Comparison of ENCODE assay signal across 17 cellular contexts in the genomic region with DNA sequence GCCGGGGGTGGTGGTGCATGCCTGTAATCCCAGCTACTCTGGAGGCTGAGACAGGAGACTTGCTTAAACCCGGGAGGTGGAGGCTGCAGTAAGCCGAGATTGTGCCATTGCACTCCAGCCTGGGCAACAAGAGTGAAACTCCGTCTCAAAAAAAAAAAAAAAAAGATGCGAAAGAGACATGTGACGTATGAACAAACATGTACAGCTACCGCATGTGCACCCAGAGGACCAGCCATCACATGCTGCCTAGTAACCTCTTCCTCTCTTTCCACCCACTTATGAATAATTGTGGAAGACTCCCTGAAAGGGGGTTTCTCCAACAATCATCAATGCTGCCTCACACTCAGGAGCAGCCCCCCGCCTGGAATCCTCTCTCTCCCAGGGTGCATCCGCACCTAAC. TPM values are rescaled to one million over a fixed set of nuclear protein-coding genes. Genes with fewer than 3 reads are reported as not detected.
A peak's percentile ranks its signal among the peaks of the same experiment; 100 is the strongest.
DNase-seq lines count a peak whose midpoint lies in the region; ATAC-seq and TF ChIP-seq lines count a peak whose summit lies in the region.
"Had no signal": no experiment of that assay in that cellular context is flagged by ENCODE, and none has a peak within 500 bp of the region (broad histone marks: within the 10 kb centered on the region; RNA-seq: fewer than 3 reads in every experiment).

No MANE protein-coding gene starts in this region.

- TF ChIP-seq CTCF in GM23338 (conservative IDR thresholded peaks at IDR 0.05; ENCODE audit: low read depth in 2 of 2) (no peak), activated B cell treated with CpG ODN at 0.5 μM for 24 hours (IDR thresholded peaks at IDR 0.05) (no peak), stomach (IDR thresholded peaks at IDR 0.05) (no peak)

- H3K27ac Mint-ChIP-seq in GM23338 (no peak overlapping the region), activated B cell treated with CpG ODN at 0.5 μM for 24 hours (no peak overlapping the region), memory B cell (no peak overlapping the region)
- H3K27ac Mint-ChIP-seq in stimulated activated effector memory CD8-positive, alpha-beta T cell treated with anti-CD3 and anti-CD28 coated beads, Interleukin-12 subunit alpha, Interleukin-12 subunit beta, amount 100 ng/mL, for 72 hours = no peak overlapping the region
- no peak overlapping the region for H3K27ac Mint-ChIP-seq in natural killer cell treated with Interleukin-12 subunit alpha and Interleukin-12 subunit beta and Interleukin-15 and Interleukin-18, amount 100 ng/mL, for 72 hours

- no peaks in the 10 kb centered on the region for H3K9me2 ChIP-seq in GM23338 (ENCODE audit: insufficient read depth)

- no peaks in the 10 kb centered on the region for H3K27me3 ChIP-seq in GM23338 (ENCODE audit: insufficient read depth)
- peaks cover 0 to 4% (median 0%) of the 10 kb centered on the region in 3 donors for H3K27me3 ChIP-seq in stomach
- H3K27me3 ChIP-seq: SJCRH30 had no signal

- TF ChIP-seq EP300 in stomach (IDR thresholded peaks at IDR 0.05) = no peak

- H3K27me3 Mint-ChIP-seq in GM23338 (ENCODE audit: insufficient read depth, low read depth, poor library complexity) (peaks cover 3% of the 10 kb centered on the region), activated B cell treated with CpG ODN at 0.5 μM for 24 hours (peaks cover 4% of the 10 kb centered on the region), memory B cell (peaks cover 9% of the 10 kb centered on the region)
- no peaks in the 10 kb centered on the region for H3K27me3 Mint-ChIP-seq in natural killer cell treated with Interleukin-12 subunit alpha and Interleukin-12 subunit beta and Interleukin-15 and Interleukin-18, amount 100 ng/mL, for 72 hours
- H3K27me3 Mint-ChIP-seq: CD4-positive, alpha-beta memory T cell had no signal

- no peaks in the 10 kb centered on the region for H3K79me2 ChIP-seq in GM23338 (replicated peaks; ENCODE audit: insufficient read depth)

- no peak overlapping the region for H3K4me2 ChIP-seq in GM23338

- CTCF ChIA-PET in activated B cell treated with CpG ODN at 0.5 μM for 24 hours (lab: Charles Lee) = no interaction called here

- H3K9me3 ChIP-seq in stomach = no peaks in the 10 kb centered on the region
- H3K9me3 ChIP-seq: SJCRH30 had no signal

- H3K36me3 ChIP-seq in GM23338 (ENCODE audit: insufficient read depth) (no peaks in the 10 kb centered on the region), stomach (no peaks in the 10 kb centered on the region)
- H3K36me3 ChIP-seq: SJCRH30 had no signal

- H2AFZ ChIP-seq in GM23338 = no peak overlapping the region

- H3K4me3 ChIP-seq in GM23338 (no peak overlapping the region), stomach (no peak overlapping the region)
- H3K4me3 ChIP-seq: SJCRH30 had no signal

- H3K4me1 ChIP-seq in GM23338 (ENCODE audit: insufficient read depth) = peaks cover 19% of the 10 kb centered on the region
- H3K4me1 ChIP-seq in stomach = peaks cover 15 to 22% (median 20%) of the 10 kb centered on the region in 4 donors

- WGBS in stomach, 5 donors = 75 to 88% (median 79%) methylated on average over 8 to 9 of the region's 9 CpGs

- peak overlapping the region; percentile 13; the same call in 1 of the 3 replicates for H3K4me3 Mint-ChIP-seq in GM23338
- H3K4me3 Mint-ChIP-seq in activated B cell treated with CpG ODN at 0.5 μM for 24 hours = peak overlapping the region; percentile 59
- peak overlapping the region; percentile 45 for H3K4me3 Mint-ChIP-seq in memory B cell
- no peak overlapping the region for H3K4me3 Mint-ChIP-seq in stimulated activated effector memory CD8-positive, alpha-beta T cell treated with anti-CD3 and anti-CD28 coated beads, Interleukin-12 subunit alpha, Interleukin-12 subunit beta, amount 100 ng/mL, for 72 hours
- no peak overlapping the region for H3K4me3 Mint-ChIP-seq in natural killer cell treated with Interleukin-12 subunit alpha and Interleukin-12 subunit beta and Interleukin-15 and Interleukin-18, amount 100 ng/mL, for 72 hours
- H3K4me3 Mint-ChIP-seq: CD4-positive, alpha-beta memory T cell had no signal

- POLR2A ChIA-PET in activated B cell treated with CpG ODN at 0.5 μM for 24 hours (lab: Charles Lee) = interaction anchor here (0.7 to 1.5 kb wide), 3 partner anchors 51 to 258 kb away, joined by 3 to 6 read pairs (median 4); no protein-coding TSS in a partner anchor

- H3F3A ChIP-seq in GM23338 (replicated peaks; ENCODE audit: low read depth) = no peaks in the 10 kb centered on the region

- H3K4me1 Mint-ChIP-seq in GM23338 (peaks cover 31% of the 10 kb centered on the region), activated B cell treated with CpG ODN at 0.5 μM for 24 hours (peaks cover 34% of the 10 kb centered on the region), memory B cell (peaks cover 21% of the 10 kb centered on the region)
- peaks cover 13% of the 10 kb centered on the region for H3K4me1 Mint-ChIP-seq in stimulated activated effector memory CD8-positive, alpha-beta T cell treated with anti-CD3 and anti-CD28 coated beads, Interleukin-12 subunit alpha, Interleukin-12 subunit beta, amount 100 ng/mL, for 72 hours
- peaks cover 0 to 2% of the 10 kb centered on the region in 2 donors for H3K4me1 Mint-ChIP-seq in natural killer cell treated with Interleukin-12 subunit alpha and Interleukin-12 subunit beta and Interleukin-15 and Interleukin-18, amount 100 ng/mL, for 72 hours (ENCODE audit: low read depth in 2 of 2)

- no peak for DNase-seq in GM23338 (ENCODE audit: low spot score)
- no peak for DNase-seq in activated B cell treated with CpG ODN at 0.5 μM for 24 hours
- no peak for DNase-seq in memory B cell (ENCODE audit: low spot score in 2 of 2)
- peak; percentile 8 for DNase-seq in stomach
- no peak for DNase-seq in NCI-H187 (lab: John Stamatoyannopoulos, UW)
- DNase-seq in stimulated activated effector memory CD8-positive, alpha-beta T cell treated with anti-CD3 and anti-CD28 coated beads, Interleukin-12 subunit alpha, Interleukin-12 subunit beta, amount 100 ng/mL, for 72 hours (ENCODE audit: low spot score in 2 of 2) = no peak
- DNase-seq in natural killer cell treated with Interleukin-12 subunit alpha and Interleukin-12 subunit beta and Interleukin-15 and Interleukin-18, amount 100 ng/mL, for 72 hours (ENCODE audit: low spot score) = no peak
- DNase-seq in COR-L47 (lab: John Stamatoyannopoulos, UW) = no peak
- DNase-seq: AML-193; CD4-positive, alpha-beta memory T cell; DMS79; KG1; MV-4-11; NCI-H187 treated with DMSO at 0.1 percent for 48 hours; NCI-H226; NCI-H524 had no signal

- no peak overlapping the region for H3K27ac ChIP-seq in GM23338 (ENCODE audit: low read depth)
- no peak overlapping the region for H3K27ac ChIP-seq in stomach
- H3K27ac ChIP-seq: SJCRH30 had no signal

- intact Hi-C loops in activated B cell treated with CpG ODN at 0.5 μM for 24 hours (cut with micrococcal nuclease) (loop anchor here (2.0 to 5.0 kb wide), 2 partner anchors 27 to 256 kb away; a partner anchor contains a TSS), stomach (cut with DNase I; ENCODE audit: low total_unique reads) (no loop called here)

- TF ChIP-seq POLR2A in stomach (IDR thresholded peaks at IDR 0.05) = no peak

- H3K9me3 Mint-ChIP-seq in GM23338 (no peaks in the 10 kb centered on the region; the same call in 2 of the 3 replicates), activated B cell treated with CpG ODN at 0.5 μM for 24 hours (no peaks in the 10 kb centered on the region), memory B cell (no peaks in the 10 kb centered on the region)
- H3K9me3 Mint-ChIP-seq in stimulated activated effector memory CD8-positive, alpha-beta T cell treated with anti-CD3 and anti-CD28 coated beads, Interleukin-12 subunit alpha, Interleukin-12 subunit beta, amount 100 ng/mL, for 72 hours = no peaks in the 10 kb centered on the region
- no peaks in the 10 kb centered on the region for H3K9me3 Mint-ChIP-seq in natural killer cell treated with Interleukin-12 subunit alpha and Interleukin-12 subunit beta and Interleukin-15 and Interleukin-18, amount 100 ng/mL, for 72 hours
- H3K9me3 Mint-ChIP-seq: CD4-positive, alpha-beta memory T cell had no signal

- no peaks in the 10 kb centered on the region for H4K20me1 ChIP-seq in GM23338 (replicated peaks; ENCODE audit: insufficient read depth)

- H3K36me3 Mint-ChIP-seq in GM23338 (ENCODE audit: low read depth) (no peaks in the 10 kb centered on the region; the same call in 2 of the 3 replicates), activated B cell treated with CpG ODN at 0.5 μM for 24 hours (ENCODE audit: low read depth) (no peaks in the 10 kb centered on the region), memory B cell (no peaks in the 10 kb centered on the region)
- H3K36me3 Mint-ChIP-seq in stimulated activated effector memory CD8-positive, alpha-beta T cell treated with anti-CD3 and anti-CD28 coated beads, Interleukin-12 subunit alpha, Interleukin-12 subunit beta, amount 100 ng/mL, for 72 hours = no peaks in the 10 kb centered on the region
- no peaks in the 10 kb centered on the region for H3K36me3 Mint-ChIP-seq in natural killer cell treated with Interleukin-12 subunit alpha and Interleukin-12 subunit beta and Interleukin-15 and Interleukin-18, amount 100 ng/mL, for 72 hours
- H3K36me3 Mint-ChIP-seq: CD4-positive, alpha-beta memory T cell had no signal

- no peak for ATAC-seq in GM23338
- peak; percentile 47 for ATAC-seq in activated B cell treated with CpG ODN at 0.5 μM for 24 hours (ENCODE audit: low read depth)
- peak; percentile 71 for ATAC-seq in memory B cell (ENCODE audit: low read depth)
- no peak for ATAC-seq in stimulated activated effector memory CD8-positive, alpha-beta T cell treated with anti-CD3 and anti-CD28 coated beads, Interleukin-12 subunit alpha, Interleukin-12 subunit beta, amount 100 ng/mL, for 72 hours
- no peak for ATAC-seq in natural killer cell treated with Interleukin-12 subunit alpha and Interleukin-12 subunit beta and Interleukin-15 and Interleukin-18, amount 100 ng/mL, for 72 hours

TF ChIP-seq in GM23338, 12 proteins besides CTCF, POLR2A, EP300 and RAD21 (continues in another document):
- no peak for TF ChIP-seq ZNF114 (CRISPR knock-in tag; IDR thresholded peaks at IDR 0.05)

RNA-seq across cellular contexts. Expression of a gene that starts 2.3 kb away (rescaled TPM):
- 9.8 and 10.4 TPM in 2 replicates for total RNA-seq in GM23338 (2014; rRNA removed; shearing (Covaris generic))
- polyA plus RNA-seq in GM23338 (2016; fragmentation: Nextera tagmentation; extraction: Ambion mirVana) = 2.6 and 2.8 TPM in 2 replicates
- total RNA-seq in activated B cell treated with CpG ODN at 0.5 μM for 24 hours = not detected in 2 replicates
- total RNA-seq in stomach = 10 to 100 TPM in 1 of 5 donors, 1 to 10 TPM in 3, not detected in 1; 2.3 to 15.2 (median 3.9) TPM
- 1 to 10 TPM in 1 of 3 donors, under 1 TPM in 2; 0.76 to 2.6 (median 0.93) TPM for polyA plus RNA-seq in stomach
- under 1 TPM; 0.36 to 0.38 TPM for total RNA-seq in natural killer cell treated with Interleukin-12 subunit alpha and Interleukin-12 subunit beta and Interleukin-15 and Interleukin-18, amount 100 ng/mL, for 72 hours

Comparison
In these comparisons a context has a peak if more than half of its experiments do, and no peak if none do; other contexts are left out.
1. ATAC-seq: peak in activated B cell treated with CpG ODN at 0.5 μM for 24 hours (single experiment) and memory B cell (single experiment); none in GM23338 (single experiment), stimulated activated effector memory CD8-positive, alpha-beta T cell treated with anti-CD3 and anti-CD28 coated beads, Interleukin-12 subunit alpha, Interleukin-12 subunit beta, amount 100 ng/mL, for 72 hours (single experiment) and natural killer cell treated with Interleukin-12 subunit alpha and Interleukin-12 subunit beta and Interleukin-15 and Interleukin-18, amount 100 ng/mL, for 72 hours (0 of 2).
2. H3K4me3 Mint-ChIP-seq: peak in GM23338 (single experiment), activated B cell treated with CpG ODN at 0.5 μM for 24 hours (single experiment) and memory B cell (single experiment); none in stimulated activated effector memory CD8-positive, alpha-beta T cell treated with anti-CD3 and anti-CD28 coated beads, Interleukin-12 subunit alpha, Interleukin-12 subunit beta, amount 100 ng/mL, for 72 hours (single experiment) and natural killer cell treated with Interleukin-12 subunit alpha and Interleukin-12 subunit beta and Interleukin-15 and Interleukin-18, amount 100 ng/mL, for 72 hours (single experiment).